In genomic region chr17:58693751-58694150, GRCh38 we compare ENCODE assay signal across 13 cellular contexts. TPM values are rescaled to one million over a fixed set of nuclear protein-coding genes. Genes with fewer than 3 reads are reported as not detected.
DNase-seq lines count a peak whose midpoint lies in the region; ATAC-seq, FAIRE-seq and TF ChIP-seq lines count a peak whose summit lies in the region.
"Had no signal": no experiment of that assay in that cellular context is flagged by ENCODE, and none has a peak within 500 bp of the region (broad histone marks: within the 10 kb centered on the region; RNA-seq: fewer than 3 reads in every experiment).

No MANE protein-coding gene starts in this region.

- H3K27me3 Mint-ChIP-seq in CD4-positive, alpha-beta T cell, result no peaks in the 10 kb centered on the region
- no peaks in the 10 kb centered on the region for H3K27me3 Mint-ChIP-seq in activated CD8-positive, alpha-beta T cell treated with anti-CD3 and anti-CD28 coated beads, Interleukin-2, amount 10 ng/mL, durations not matched to agents 7 days and 5 days (ENCODE audit: low read depth)

- no peaks in the 10 kb centered on the region for H3K27me3 ChIP-seq in CD4-positive, alpha-beta T cell (ENCODE audit: control insufficient read depth, insufficient read depth, low read length)
- no peaks in the 10 kb centered on the region for H3K27me3 ChIP-seq in keratinocyte (ENCODE audit: control insufficient read depth, extremely low read depth, insufficient read depth, low read length)
- H3K27me3 ChIP-seq: spleen, stomach had no signal

- dilution Hi-C loops in keratinocyte (cut with MboI; ENCODE audit: extremely low pct_ligation_motif_present, low sequenced_read_pairs), result no loop called here

- CTCF ChIA-PET in CD4-positive, alpha-beta T cell (lab: Charles Lee), result interaction anchor here (2.1 kb wide), 1 partner anchor 175 kb away, joined by 7 read pairs; no protein-coding TSS in a partner anchor
- CTCF ChIA-PET in HEK293 (lab: Yijun Ruan, JAX), result interaction anchor here (0.5 to 2.2 kb wide), 5 partner anchors 17 to 311 kb away, joined by 3 to 8 read pairs (median 4); no protein-coding TSS in a partner anchor
- CTCF ChIA-PET in activated CD8-positive, alpha-beta T cell treated with anti-CD3 and anti-CD28 coated beads, Interleukin-2, amount 10 ng/mL, durations not matched to agents 7 days and 5 days (lab: Charles Lee), result interaction anchor here (1.8 to 2.8 kb wide), 2 partner anchors 175 to 312 kb away, joined by 6 to 9 read pairs; no protein-coding TSS in a partner anchor

- peak overlapping the region; percentile 74 for H3K9ac ChIP-seq in keratinocyte (ENCODE audit: control insufficient read depth, extremely low read depth, insufficient read depth, low read length)

- H3K4me1 ChIP-seq in HEK293 (ENCODE audit: control insufficient read depth, insufficient read depth, low read length), result peaks cover 16% of the 10 kb centered on the region
- H3K4me1 ChIP-seq in keratinocyte (ENCODE audit: control insufficient read depth, extremely low read depth, insufficient read depth, low read length), result peaks cover 17% of the 10 kb centered on the region

- TF ChIP-seq CTCF in CD4-positive, alpha-beta T cell (IDR thresholded peaks at IDR 0.05), result no peak
- no peak for TF ChIP-seq CTCF in HEK293 (tag by site-specific recombination; IDR thresholded peaks at IDR 0.05)
- no peak for TF ChIP-seq CTCF in keratinocyte (optimal IDR thresholded peaks at IDR 0.05 in 1 of 3, IDR thresholded peaks at IDR 0.05 in 1 of 3, conservative IDR thresholded peaks at IDR 0.05 in 1 of 3; ENCODE audit: extremely low read depth in 1 of 3, insufficient read depth in 2 of 3, low read length in 3 of 3)

- peak overlapping the region; percentile 93 for H3K4me3 Mint-ChIP-seq in CD4-positive, alpha-beta T cell
- H3K4me3 Mint-ChIP-seq in activated CD8-positive, alpha-beta T cell treated with anti-CD3 and anti-CD28 coated beads, Interleukin-2, amount 10 ng/mL, durations not matched to agents 7 days and 5 days, result peak overlapping the region; percentile 95

- no peak overlapping the region for H3K27ac ChIP-seq in CD4-positive, alpha-beta T cell (ENCODE audit: low read depth, low read length)
- H3K27ac ChIP-seq in HEK293 (ENCODE audit: extremely low read depth, low read depth, low read length), result peak overlapping the region; percentile 96
- H3K27ac ChIP-seq in keratinocyte (ENCODE audit: control insufficient read depth, insufficient read depth, low read length), result peak overlapping the region; percentile 17

- peaks cover 28% of the 10 kb centered on the region for H3K4me1 Mint-ChIP-seq in CD4-positive, alpha-beta T cell (ENCODE audit: low read depth)
- peaks cover 35% of the 10 kb centered on the region for H3K4me1 Mint-ChIP-seq in activated CD8-positive, alpha-beta T cell treated with anti-CD3 and anti-CD28 coated beads, Interleukin-2, amount 10 ng/mL, durations not matched to agents 7 days and 5 days (ENCODE audit: low read depth)

- DNase-seq in CD4-positive, alpha-beta T cell, result no peak
- DNase-seq in activated CD8-positive, alpha-beta T cell treated with anti-CD3 and anti-CD28 coated beads, Interleukin-2, amount 10 ng/mL, durations not matched to agents 7 days and 5 days, result no peak
- DNase-seq in keratinocyte (ENCODE audit: low read depth, low spot score) (no peak), NCI-H146 (lab: John Stamatoyannopoulos, UW) (no peak), NCI-H1092 treated with DMSO at 0.1 percent for 48 hours (lab: John Stamatoyannopoulos, UW) (no peak), Right ventricle myocardium superior (no peak)
- DNase-seq: amniotic stem cell, DMS53, NCI-H446, spleen, stomach had no signal

- no peak for ATAC-seq in CD4-positive, alpha-beta T cell (ENCODE audit: poor library complexity)
- no peak for ATAC-seq in activated CD8-positive, alpha-beta T cell treated with anti-CD3 and anti-CD28 coated beads, Interleukin-2, amount 10 ng/mL, durations not matched to agents 7 days and 5 days
- ATAC-seq in GM19452 (IDR thresholded peaks at IDR 0.05; ENCODE audit: unreplicated experiment) (no peak), Right ventricle myocardium superior (ENCODE audit: poor library complexity) (no peak)

- intact Hi-C loops in CD4-positive, alpha-beta T cell (cut with DNase I, micrococcal nuclease), result loop anchor here (2.0 to 10.0 kb wide), 6 partner anchors 35 to 461 kb away; partner anchors contain the start of genes PRR11 (in 1 of the 2), SKA2 (in 1 of the 2) and TRIM37 (in 1 of the 2)
- intact Hi-C loops in Right ventricle myocardium superior (cut with DNase I), result no loop called here

- H3K4me3 ChIP-seq in HEK293 (ENCODE audit: low read depth, low read length), result peak overlapping the region; percentile 74
- peak overlapping the region in 2 of 3 experiments; percentile 84 to 89 for H3K4me3 ChIP-seq in keratinocyte (ENCODE audit: control insufficient read depth in 2 of 3, extremely low read depth in 1 of 3, insufficient read depth in 2 of 3, low read depth in 1 of 3, low read length in 3 of 3)

- peak overlapping the region; percentile 86 for H3K27ac Mint-ChIP-seq in CD4-positive, alpha-beta T cell
- peak overlapping the region; percentile 97 for H3K27ac Mint-ChIP-seq in activated CD8-positive, alpha-beta T cell treated with anti-CD3 and anti-CD28 coated beads, Interleukin-2, amount 10 ng/mL, durations not matched to agents 7 days and 5 days

- H3K9me1 ChIP-seq in keratinocyte (ENCODE audit: control insufficient read depth, extremely low read depth, insufficient read depth, low read length), result no peaks in the 10 kb centered on the region

- H2AFZ ChIP-seq in keratinocyte (ENCODE audit: control insufficient read depth, low read length), result no peak overlapping the region

- POLR2A ChIA-PET in CD4-positive, alpha-beta T cell (lab: Charles Lee), result interaction anchor here (0.7 to 2.1 kb wide), 4 partner anchors 34 to 1089 kb away, joined by 3 to 12 read pairs (median 4); no protein-coding TSS in a partner anchor
- POLR2A ChIA-PET in HEK293 (lab: Yijun Ruan, JAX), result interaction anchor here (1.7 to 5.0 kb wide), 2 partner anchors 15 to 62 kb away, joined by 4 to 49 read pairs; no protein-coding TSS in a partner anchor
- POLR2A ChIA-PET in activated CD8-positive, alpha-beta T cell treated with anti-CD3 and anti-CD28 coated beads, Interleukin-2, amount 10 ng/mL, durations not matched to agents 7 days and 5 days (lab: Charles Lee), result interaction anchor here (0.6 to 7.7 kb wide), 4 partner anchors 8 to 82 kb away, joined by 3 to 126 read pairs (median 4); no protein-coding TSS in a partner anchor

- peaks cover 32% of the 10 kb centered on the region for H3K36me3 Mint-ChIP-seq in CD4-positive, alpha-beta T cell (ENCODE audit: low read depth)
- peaks cover 29% of the 10 kb centered on the region for H3K36me3 Mint-ChIP-seq in activated CD8-positive, alpha-beta T cell treated with anti-CD3 and anti-CD28 coated beads, Interleukin-2, amount 10 ng/mL, durations not matched to agents 7 days and 5 days (ENCODE audit: low read depth)

- H3K4me2 ChIP-seq in keratinocyte (ENCODE audit: control insufficient read depth, extremely low read depth, insufficient read depth, low read depth, low read length), result peak overlapping the region; percentile 94

- H3K36me3 ChIP-seq in HEK293 (ENCODE audit: control insufficient read depth in 2 of 2, insufficient read depth in 1 of 2, low read length in 2 of 2) (peaks cover 18 to 28% of the 10 kb centered on the region in 2 experiments), keratinocyte (ENCODE audit: control insufficient read depth in 2 of 2, extremely low read depth in 1 of 2, insufficient read depth in 2 of 2, low read length in 2 of 2) (peaks cover 0 to 7% of the 10 kb centered on the region in 2 experiments)

- no peaks in the 10 kb centered on the region for H4K20me1 ChIP-seq in keratinocyte (ENCODE audit: control insufficient read depth, extremely low read depth, insufficient read depth, low read length)

- no peak for FAIRE-seq in keratinocyte (lab: Jason Lieb, UNC)

- H3K79me2 ChIP-seq in keratinocyte (ENCODE audit: control insufficient read depth, insufficient read depth, low read length), result peaks cover 17% of the 10 kb centered on the region

- no peaks in the 10 kb centered on the region for H3K9me3 Mint-ChIP-seq in CD4-positive, alpha-beta T cell
- no peaks in the 10 kb centered on the region for H3K9me3 Mint-ChIP-seq in activated CD8-positive, alpha-beta T cell treated with anti-CD3 and anti-CD28 coated beads, Interleukin-2, amount 10 ng/mL, durations not matched to agents 7 days and 5 days (ENCODE audit: insufficient read depth)

- H3K9me3 ChIP-seq in CD4-positive, alpha-beta T cell (ENCODE audit: control insufficient read depth, low read length), result no peaks in the 10 kb centered on the region
- H3K9me3 ChIP-seq in HEK293 (ENCODE audit: control insufficient read depth, insufficient read depth, low read depth, low read length) (no peaks in the 10 kb centered on the region), keratinocyte (ENCODE audit: control insufficient read depth, low read depth, low read length) (no peaks in the 10 kb centered on the region)
- H3K9me3 ChIP-seq: spleen, stomach had no signal

TF ChIP-seq in HEK293, 187 proteins besides CTCF, POLR2A, EP300 and RAD21 (continues in another document):
- TF ChIP-seq GLIS2 (tag by site-specific recombination; IDR thresholded peaks at IDR 0.05), result no peak

RNA-seq across cellular contexts. Expression of gene RAD51C, which starts 1.3 kb away (rescaled TPM):
- total RNA-seq in CD4-positive, alpha-beta T cell, result 10 to 100 TPM; 10.4 to 11.6 TPM
- total RNA-seq in activated CD8-positive, alpha-beta T cell treated with anti-CD3 and anti-CD28 coated beads, Interleukin-2, amount 10 ng/mL, durations not matched to agents 7 days and 5 days, result 10 to 100 TPM; 70.6 to 70.8 TPM
- polyA plus RNA-seq in keratinocyte, result 19.4 to 41.8 TPM (median 21.3 TPM) in 3 replicates
- polyA plus RNA-seq in keratinocyte (2011; ENCODE audit: low read depth), result 5.8 TPM
- polyA plus RNA-seq in keratinocyte (2011; cell fraction: cytosol; rRNA removed), result 20.1 and 43.0 TPM in 2 replicates
- polyA plus RNA-seq in keratinocyte (2011; cell fraction: nucleus; rRNA removed), result 14.6 and 19.4 TPM in 2 replicates
- 14.5 and 22.8 TPM in 2 replicates for polyA plus RNA-seq in keratinocyte (2012; ENCODE audit: low replicate concordance)
- polyA minus RNA-seq in keratinocyte, result 8.2 to 34.9 TPM (median 11.5 TPM) in 3 replicates
- 9.4 TPM for polyA minus RNA-seq in keratinocyte (2011; cell fraction: cytosol; rRNA and poly(A)+ RNA removed)
- polyA minus RNA-seq in keratinocyte (2011; cell fraction: nucleus; rRNA and poly(A)+ RNA removed), result 3.0 and 5.6 TPM in 2 replicates
- 38.5 TPM for total RNA-seq in Right ventricle myocardium superior

RNA-seq across cellular contexts. Expression of gene TEX14, which starts 1.9 kb away (rescaled TPM):
- total RNA-seq in CD4-positive, alpha-beta T cell, result under 1 TPM; 0.47 to 0.66 TPM
- total RNA-seq in activated CD8-positive, alpha-beta T cell treated with anti-CD3 and anti-CD28 coated beads, Interleukin-2, amount 10 ng/mL, durations not matched to agents 7 days and 5 days, result under 1 TPM; 0.10 to 0.18 TPM
- polyA plus RNA-seq in keratinocyte, result 0.03 to 0.27 TPM (median 0.16 TPM) in 3 replicates
- 0.21 TPM for polyA plus RNA-seq in keratinocyte (2011; ENCODE audit: low read depth)
- 0.05 TPM in 2 replicates for polyA plus RNA-seq in keratinocyte (2011; cell fraction: cytosol; rRNA removed)
- 0.22 and 0.25 TPM in 2 replicates for polyA plus RNA-seq in keratinocyte (2011; cell fraction: nucleus; rRNA removed)
- polyA plus RNA-seq in keratinocyte (2012; ENCODE audit: low replicate concordance), result 0.07 and 0.17 TPM in 2 replicates
- polyA minus RNA-seq in keratinocyte, result 0.06 TPM in 1 of 3 replicates, not detected in the others
- polyA minus RNA-seq in keratinocyte (2011; cell fraction: cytosol; rRNA and poly(A)+ RNA removed), result not detected
- 0.11 TPM in 1 of 2 replicates, not detected in the other for polyA minus RNA-seq in keratinocyte (2011; cell fraction: nucleus; rRNA and poly(A)+ RNA removed)
- total RNA-seq in Right ventricle myocardium superior, result 0.13 TPM
- total RNA-seq: stomach had no signal
